Comparison of ENCODE assay signal across 8 cellular contexts in the genomic region with DNA sequence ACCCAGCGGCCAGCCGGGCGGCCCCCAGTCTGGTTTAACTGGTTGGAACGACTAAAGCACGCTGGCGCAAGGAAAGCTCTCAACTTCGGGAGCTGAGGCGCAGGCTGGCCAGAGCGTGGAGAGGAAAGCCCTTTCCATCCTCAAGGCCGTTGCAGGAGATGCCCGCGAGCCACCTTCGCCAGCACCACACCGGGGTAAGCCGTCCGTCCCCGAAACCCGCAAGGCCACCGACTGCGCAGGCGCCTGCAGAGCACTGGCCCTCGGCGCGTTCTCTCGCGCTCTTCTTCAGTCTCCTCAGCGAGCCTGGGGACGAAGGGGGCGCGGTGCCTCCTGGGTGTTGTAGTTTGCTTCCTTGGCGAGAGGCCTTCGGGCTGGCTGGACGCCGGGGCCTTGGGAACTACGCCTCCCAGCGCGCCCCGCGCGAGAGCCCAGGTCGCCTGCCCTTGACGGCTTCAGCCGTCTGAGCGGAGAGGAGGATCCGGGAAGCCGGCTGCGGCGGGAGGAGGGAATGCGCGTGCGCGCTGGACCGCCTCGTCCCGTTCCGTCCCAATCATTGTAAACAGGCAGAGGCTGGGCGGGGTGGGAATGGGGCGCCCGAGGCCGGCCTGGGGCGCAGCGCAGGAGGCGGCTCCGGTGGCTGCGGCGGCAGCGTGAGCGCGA. TPM values are rescaled to one million over a fixed set of nuclear protein-coding genes. Genes with fewer than 3 reads are reported as not detected.
DNase-seq lines count a peak whose midpoint lies in the region; ATAC-seq lines count a peak whose summit lies in the region.

A gene (plus strand): TSS at position 531 of the 660 bp plus-strand sequence. CDS start 37,533 bp downstream, outside the sequence.

- DNase-seq in AG20443 (ENCODE audit: low spot score), result peak; percentile 99
- peak; percentile 98 for DNase-seq in NCI-H446 treated with DMSO at 0.1 percent for 48 hours (lab: John Stamatoyannopoulos, UW)
- peak; percentile 95 for DNase-seq in activated CD4-positive, alpha-beta T cell treated with anti-CD3 and anti-CD28 coated beads for 1 hour
- DNase-seq in cerebellum (ENCODE audit: low spot score), result peak; percentile 97
- peak; percentile 100 for DNase-seq in islet precursor cell
- DNase-seq in stimulated activated CD4-positive, alpha-beta T cell treated with anti-CD3 and anti-CD28 coated beads, Interleukin-12 subunit alpha, Interleukin-12 subunit beta, amount 100 ng/mL, for 48 hours (ENCODE audit: low read depth in 2 of 3, low spot score in 1 of 3), result peak; percentile 91 to 97 (median 97)

- peak; percentile 93 for ATAC-seq in GM19043 (IDR thresholded peaks at IDR 0.05; ENCODE audit: low read depth, unreplicated experiment)
- peak; percentile 94 for ATAC-seq in HG03378 (IDR thresholded peaks at IDR 0.05; ENCODE audit: unreplicated experiment)

RNA-seq across cellular contexts. Expression of the gene that starts here (rescaled TPM):
- 26.9 TPM for total RNA-seq in cerebellum

Comparison
In these comparisons a context has a peak if more than half of its experiments do, and no peak if none do; other contexts are left out.
1. Peak in every context shown above with its lines: DNase-seq and ATAC-seq.